Comparison of ENCODE assay signal across 2 cellular contexts in genomic region chr22:31123292-31123602, GRCh38.
TF ChIP-seq lines count a peak whose summit lies in the region.

No MANE protein-coding gene starts in this region.

TF ChIP-seq in SK-N-SH, 30 proteins besides CTCF, POLR2A, EP300 and RAD21 (continued from another document):
- TF ChIP-seq TEAD4 (IDR thresholded peaks at IDR 0.05; ENCODE audit: borderline replicate concordance, insufficient read depth), result no peak
- no peak for TF ChIP-seq SIN3A (IDR thresholded peaks at IDR 0.05; ENCODE audit: borderline replicate concordance, low read depth, low read length)
- no peak for TF ChIP-seq RCOR1 (IDR thresholded peaks at IDR 0.05; ENCODE audit: low read length)
- no peak for TF ChIP-seq RFX5 (IDR thresholded peaks at IDR 0.05; ENCODE audit: low read length)
- TF ChIP-seq RXRA (IDR thresholded peaks at IDR 0.05; ENCODE audit: borderline replicate concordance, low read depth), result no peak
- no peak for TF ChIP-seq JUND (IDR thresholded peaks at IDR 0.05)
- no peak for TF ChIP-seq FOXJ3 (CRISPR knock-in tag; IDR thresholded peaks at IDR 0.05)
- no peak for TF ChIP-seq FOXM1 (IDR thresholded peaks at IDR 0.05; ENCODE audit: low read depth)
- TF ChIP-seq ELF1 (IDR thresholded peaks at IDR 0.05), result no peak
- TF ChIP-seq MEF2A (IDR thresholded peaks at IDR 0.05; ENCODE audit: borderline replicate concordance, low read depth), result no peak
- no peak for TF ChIP-seq MXI1 (IDR thresholded peaks at IDR 0.05; ENCODE audit: low read depth, low read length)
- TF ChIP-seq EZH2phosphoT487 (IDR thresholded peaks at IDR 0.05; ENCODE audit: borderline replicate concordance, low read depth), result no peak

TF ChIP-seq in SK-N-SH treated with all-trans-retinoic acid at 6 μM for 48 hours, 23 proteins besides CTCF, POLR2A, EP300 and RAD21 (continued from another document):
- TF ChIP-seq, protein P1, sequence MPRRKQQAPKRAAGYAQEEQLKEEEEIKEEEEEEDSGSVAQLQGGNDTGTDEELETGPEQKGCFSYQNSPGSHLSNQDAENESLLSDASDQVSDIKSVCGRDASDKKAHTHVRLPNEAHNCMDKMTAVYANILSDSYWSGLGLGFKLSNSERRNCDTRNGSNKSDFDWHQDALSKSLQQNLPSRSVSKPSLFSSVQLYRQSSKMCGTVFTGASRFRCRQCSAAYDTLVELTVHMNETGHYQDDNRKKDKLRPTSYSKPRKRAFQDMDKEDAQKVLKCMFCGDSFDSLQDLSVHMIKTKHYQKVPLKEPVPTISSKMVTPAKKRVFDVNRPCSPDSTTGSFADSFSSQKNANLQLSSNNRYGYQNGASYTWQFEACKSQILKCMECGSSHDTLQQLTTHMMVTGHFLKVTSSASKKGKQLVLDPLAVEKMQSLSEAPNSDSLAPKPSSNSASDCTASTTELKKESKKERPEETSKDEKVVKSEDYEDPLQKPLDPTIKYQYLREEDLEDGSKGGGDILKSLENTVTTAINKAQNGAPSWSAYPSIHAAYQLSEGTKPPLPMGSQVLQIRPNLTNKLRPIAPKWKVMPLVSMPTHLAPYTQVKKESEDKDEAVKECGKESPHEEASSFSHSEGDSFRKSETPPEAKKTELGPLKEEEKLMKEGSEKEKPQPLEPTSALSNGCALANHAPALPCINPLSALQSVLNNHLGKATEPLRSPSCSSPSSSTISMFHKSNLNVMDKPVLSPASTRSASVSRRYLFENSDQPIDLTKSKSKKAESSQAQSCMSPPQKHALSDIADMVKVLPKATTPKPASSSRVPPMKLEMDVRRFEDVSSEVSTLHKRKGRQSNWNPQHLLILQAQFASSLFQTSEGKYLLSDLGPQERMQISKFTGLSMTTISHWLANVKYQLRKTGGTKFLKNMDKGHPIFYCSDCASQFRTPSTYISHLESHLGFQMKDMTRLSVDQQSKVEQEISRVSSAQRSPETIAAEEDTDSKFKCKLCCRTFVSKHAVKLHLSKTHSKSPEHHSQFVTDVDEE (CRISPR knock-in tag; IDR thresholded peaks at IDR 0.05), result no peak
- TF ChIP-seq BACH2 (CRISPR knock-in tag; IDR thresholded peaks at IDR 0.05; ENCODE audit: borderline replicate concordance) (no peak), ZC3H10 (CRISPR knock-in tag; IDR thresholded peaks at IDR 0.05) (no peak)
- TF ChIP-seq, protein P2, sequence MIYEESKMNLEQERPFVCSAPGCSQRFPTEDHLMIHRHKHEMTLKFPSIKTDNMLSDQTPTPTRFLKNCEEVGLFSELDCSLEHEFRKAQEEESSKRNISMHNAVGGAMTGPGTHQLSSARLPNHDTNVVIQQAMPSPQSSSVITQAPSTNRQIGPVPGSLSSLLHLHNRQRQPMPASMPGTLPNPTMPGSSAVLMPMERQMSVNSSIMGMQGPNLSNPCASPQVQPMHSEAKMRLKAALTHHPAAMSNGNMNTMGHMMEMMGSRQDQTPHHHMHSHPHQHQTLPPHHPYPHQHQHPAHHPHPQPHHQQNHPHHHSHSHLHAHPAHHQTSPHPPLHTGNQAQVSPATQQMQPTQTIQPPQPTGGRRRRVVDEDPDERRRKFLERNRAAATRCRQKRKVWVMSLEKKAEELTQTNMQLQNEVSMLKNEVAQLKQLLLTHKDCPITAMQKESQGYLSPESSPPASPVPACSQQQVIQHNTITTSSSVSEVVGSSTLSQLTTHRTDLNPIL (CRISPR knock-in tag; IDR thresholded peaks at IDR 0.05; ENCODE audit: low read depth), result no peak
TF ChIP-seq in SK-N-SH treated with all-trans-retinoic acid at 6 μM for 48 hours: peak in this region for 0.
